ENCODE assay signal across 21 cellular contexts in genomic region chr6:81572020-81572419, GRCh38.
DNase-seq lines count a peak whose midpoint lies in the region; ATAC-seq, FAIRE-seq and TF ChIP-seq lines count a peak whose summit lies in the region.
"Had no signal": no experiment of that assay in that cellular context is flagged by ENCODE, and none has a peak within 500 bp of the region (broad histone marks: within the 10 kb centered on the region; RNA-seq: fewer than 3 reads in every experiment).

No MANE protein-coding gene starts in this region.

- H3K79me2 ChIP-seq in smooth muscle cell (ENCODE audit: low read depth), result peaks cover 7% of the 10 kb centered on the region

- no peaks in the 10 kb centered on the region for H3F3A ChIP-seq in smooth muscle cell (ENCODE audit: low read depth)

- H3K4me2 ChIP-seq in smooth muscle cell, result peak overlapping the region; percentile 34

- DNase-seq in BJ (ENCODE audit: low read depth), result peak; percentile 26
- DNase-seq in left lobe of liver (ENCODE audit: low spot score), result no peak
- no peak for DNase-seq in smooth muscle cell (lab: John Stamatoyannopoulos, UW; ENCODE audit: unreplicated experiment)
- no peak for DNase-seq in MG63
- DNase-seq in dedifferentiated amniotic fluid mesenchymal stem cell (ENCODE audit: extremely low spot score), result no peak
- DNase-seq in activated CD4-positive, alpha-beta T cell treated with anti-CD3 and anti-CD28 coated beads for 4 hours, result no peak
- DNase-seq: BE2C; Calu3; CD4-positive, alpha-beta memory T cell; Kasumi-1; NCI-H1105 treated with DMSO at 0.1 percent for 48 hours; NCI-H1694 treated with DMSO at 0.1 percent for 48 hours; NCI-H2107; NCI-H2227 treated with DMSO at 0.1 percent for 48 hours; NCI-H526 treated with DMSO at 0.1 percent for 48 hours; NK-92 treated with Interleukin-12 subunit alpha and Interleukin-12 subunit beta, amount 100 ng/mL, for 24 hours had no signal

- H4K20me1 ChIP-seq in smooth muscle cell (ENCODE audit: low read depth), result no peaks in the 10 kb centered on the region

- H3K36me3 ChIP-seq in BJ (ENCODE audit: control insufficient read depth, insufficient read depth, low read length), result no peaks in the 10 kb centered on the region
- no peaks in the 10 kb centered on the region for H3K36me3 ChIP-seq in smooth muscle cell (ENCODE audit: low read depth)
- no peaks in the 10 kb centered on the region for H3K36me3 ChIP-seq in MG63
- no peaks in the 10 kb centered on the region for H3K36me3 ChIP-seq in gastroesophageal sphincter
- H3K36me3 ChIP-seq: BE2C, HAP-1, SJSA1 had no signal

- H3K27ac ChIP-seq in smooth muscle cell (ENCODE audit: low read depth) (peak overlapping the region; percentile 44), gastroesophageal sphincter (no peak overlapping the region)
- H3K27ac ChIP-seq: RWPE1, SJSA1 had no signal

- H3K4me3 ChIP-seq in BJ (ENCODE audit: low read depth, low read length) (no peak overlapping the region), smooth muscle cell (no peak overlapping the region), MG63 (no peak overlapping the region), gastroesophageal sphincter (no peak overlapping the region)
- H3K4me3 ChIP-seq: HAP-1, SJSA1 had no signal

- no peak overlapping the region for H3K9ac ChIP-seq in smooth muscle cell (ENCODE audit: low read depth)

- no peak for TF ChIP-seq EP300 in gastroesophageal sphincter (IDR thresholded peaks at IDR 0.05)

- POLR2A ChIA-PET in BJ (lab: Charles Lee), result no interaction called here

- ATAC-seq in left lobe of liver (peak; percentile 26), gastroesophageal sphincter (no peak)

- H3K9me3 ChIP-seq in smooth muscle cell (replicated peaks; ENCODE audit: low read depth), result no peaks in the 10 kb centered on the region
- no peaks in the 10 kb centered on the region for H3K9me3 ChIP-seq in MG63
- no peaks in the 10 kb centered on the region for H3K9me3 ChIP-seq in gastroesophageal sphincter
- H3K9me3 ChIP-seq: BE2C, HAP-1 had no signal

- no peaks in the 10 kb centered on the region for H3K27me3 ChIP-seq in BJ (ENCODE audit: control insufficient read depth, insufficient read depth, low read length)
- H3K27me3 ChIP-seq in smooth muscle cell (ENCODE audit: low read depth), result no peaks in the 10 kb centered on the region
- H3K27me3 ChIP-seq in MG63, result no peaks in the 10 kb centered on the region
- no peaks in the 10 kb centered on the region for H3K27me3 ChIP-seq in gastroesophageal sphincter
- H3K27me3 ChIP-seq: BE2C, SJSA1 had no signal

- no peak overlapping the region for H2AFZ ChIP-seq in smooth muscle cell (ENCODE audit: low read depth)

- peak; percentile 96 for FAIRE-seq in endometrium (lab: Jason Lieb, UNC)

- TF ChIP-seq POLR2A in gastroesophageal sphincter (IDR thresholded peaks at IDR 0.05), result no peak

- TF ChIP-seq CTCF in BJ (IDR thresholded peaks at IDR 0.05; ENCODE audit: insufficient read depth, low read depth, low read length) (no peak), smooth muscle cell (IDR thresholded peaks at IDR 0.05; ENCODE audit: borderline replicate concordance, insufficient read depth, poor library complexity, severe bottlenecking) (no peak), gastroesophageal sphincter (IDR thresholded peaks at IDR 0.05) (no peak)

- WGBS in smooth muscle cell (ENCODE audit: low lambda C conversion rate), result 8% methylated on average over 2 of the region's 2 CpGs
- WGBS in gastroesophageal sphincter (ENCODE audit: low coverage in 1 of 2), 2 donors, result 0 to 17% methylated on average over 2 of the region's 2 CpGs

- CTCF ChIA-PET in BJ (lab: Yijun Ruan, JAX), result no interaction called here

- peaks cover 4% of the 10 kb centered on the region for H3K4me1 ChIP-seq in smooth muscle cell (ENCODE audit: low read depth)
- H3K4me1 ChIP-seq in gastroesophageal sphincter, result peaks cover 0 to 14% (median 0%) of the 10 kb centered on the region in 3 donors
- H3K4me1 ChIP-seq: HAP-1, SJSA1 had no signal
